Comparison of ENCODE assay signal across 23 cellular contexts in the genomic region with DNA sequence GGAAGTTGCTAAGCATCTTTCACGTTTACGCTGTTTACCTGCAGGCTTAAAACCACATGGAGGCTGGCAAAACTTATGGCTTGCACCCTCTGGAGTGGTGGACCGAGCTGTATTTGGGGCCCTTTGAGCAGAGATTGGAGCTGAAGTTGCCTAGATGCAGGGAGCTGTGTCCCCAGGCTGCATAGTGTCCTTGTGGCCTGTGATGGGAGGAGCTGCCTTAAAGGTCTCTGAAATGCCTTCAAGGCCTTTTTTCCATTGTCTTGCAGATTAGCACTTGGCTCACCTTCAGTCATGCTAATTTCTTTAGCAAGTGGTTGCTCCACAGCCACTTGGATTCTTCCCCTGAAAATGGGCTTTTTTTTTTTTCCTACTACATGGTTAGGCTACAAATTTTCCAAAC.
"Had no signal": no experiment of that assay in that cellular context is flagged by ENCODE, and none has a peak within 500 bp of the region (broad histone marks: within the 10 kb centered on the region; RNA-seq: fewer than 3 reads in every experiment).

No MANE protein-coding gene starts in this region.

- DNase-seq: colonic mucosa; dermis blood vessel endothelial cell; erythroblast; gastrocnemius medialis; left colon; left ventricle myocardium superior; mesenchymal stem cell; naive B cell; nephron progenitor cell; posterior cingulate gyrus; spleen; stimulated activated CD4-positive, alpha-beta T cell treated with anti-CD3 and anti-CD28 coated beads, Interleukin-15, amount 100 ng/mL, for 24 hours; stimulated activated CD4-positive, alpha-beta T cell treated with anti-CD3 and anti-CD28 coated beads, Interleukin-1b, Interleukin-23, amount 100 ng/mL, for 48 hours; stimulated activated CD4-positive, alpha-beta T cell treated with anti-CD3 and anti-CD28 coated beads, Interleukin-4, amount 100 ng/mL, for 24 hours; stimulated activated naive B cell treated with anti-CD40 and anti-IgM and Interleukin-4, amounts not matched to agents 10 μg/mL and 1 μg/mL and 100 μg/mL, for 72 hours; stimulated activated naive CD8-positive, alpha-beta T cell treated with anti-CD3 and anti-CD28 coated beads, Interleukin-15, amount 100 ng/mL, for 72 hours; testis; upper lobe of right lung had no signal

- H3K36me3 ChIP-seq: colonic mucosa, gastrocnemius medialis, neutrophil, spleen, tibial nerve, upper lobe of right lung had no signal

- FAIRE-seq: endothelial cell of umbilical vein had no signal

- H3K27me3 ChIP-seq: colonic mucosa, gastrocnemius medialis, neutrophil, spleen, testis, tibial nerve, upper lobe of right lung had no signal

- H3K4me1 ChIP-seq: colonic mucosa, gastrocnemius medialis, testis, tibial nerve, upper lobe of right lung had no signal

- H3K4me1 Mint-ChIP-seq: nephron progenitor cell had no signal

- H3K27ac Mint-ChIP-seq: nephron progenitor cell; stimulated activated naive B cell treated with anti-CD40 and anti-IgM and Interleukin-4, amounts not matched to agents 10 μg/mL and 1 μg/mL and 100 μg/mL, for 72 hours; stimulated activated naive CD8-positive, alpha-beta T cell treated with anti-CD3 and anti-CD28 coated beads, Interleukin-15, amount 100 ng/mL, for 72 hours had no signal

- ATAC-seq: gastrocnemius medialis; left colon; left ventricle myocardium superior; sciatic nerve; stimulated activated naive B cell treated with anti-CD40 and anti-IgM and Interleukin-4, amounts not matched to agents 10 μg/mL and 1 μg/mL and 100 μg/mL, for 72 hours; stimulated activated naive CD8-positive, alpha-beta T cell treated with anti-CD3 and anti-CD28 coated beads, Interleukin-15, amount 100 ng/mL, for 72 hours; upper lobe of right lung had no signal

- H3K27ac ChIP-seq: colonic mucosa, gastrocnemius medialis, neutrophil, spleen, testis, tibial nerve, upper lobe of right lung had no signal

- H3K9me3 ChIP-seq: colonic mucosa, gastrocnemius medialis, neutrophil, testis, tibial nerve, upper lobe of right lung had no signal

- H3K4me3 ChIP-seq: colonic mucosa, gastrocnemius medialis, lung, spleen, testis, tibial nerve, upper lobe of right lung had no signal

- H3K27me3 Mint-ChIP-seq: naive B cell; stimulated activated naive B cell treated with anti-CD40 and anti-IgM and Interleukin-4, amounts not matched to agents 10 μg/mL and 1 μg/mL and 100 μg/mL, for 72 hours; stimulated activated naive CD8-positive, alpha-beta T cell treated with anti-CD3 and anti-CD28 coated beads, Interleukin-15, amount 100 ng/mL, for 72 hours had no signal

- H3K9me3 Mint-ChIP-seq: naive B cell had no signal

- H3K4me3 Mint-ChIP-seq: naive B cell; nephron progenitor cell; stimulated activated naive B cell treated with anti-CD40 and anti-IgM and Interleukin-4, amounts not matched to agents 10 μg/mL and 1 μg/mL and 100 μg/mL, for 72 hours; stimulated activated naive CD8-positive, alpha-beta T cell treated with anti-CD3 and anti-CD28 coated beads, Interleukin-15, amount 100 ng/mL, for 72 hours had no signal

- H3K36me3 Mint-ChIP-seq: naive B cell had no signal
